ENCODE assay signal across 1 cellular context in genomic region chr2:111522231-111522768, GRCh38.
TF ChIP-seq lines count a peak whose summit lies in the region.

No MANE protein-coding gene starts in this region.

TF ChIP-seq in HepG2, 621 proteins besides CTCF, POLR2A, EP300 and RAD21 (continued from another document and continues in another):
- TF ChIP-seq ZNF18 (CRISPR knock-in tag; IDR thresholded peaks at IDR 0.05; ENCODE audit: insufficient replicate concordance) (no peak), ZNF615 (CRISPR knock-in tag; IDR thresholded peaks at IDR 0.05; ENCODE audit: borderline replicate concordance) (peak; percentile 83; the same call in 1 of the 2 replicates), ZNF720 (CRISPR knock-in tag; IDR thresholded peaks at IDR 0.05) (no peak), KDM2A (CRISPR knock-in tag; IDR thresholded peaks at IDR 0.05; ENCODE audit: borderline replicate concordance, low read depth) (no peak), POLR2G (IDR thresholded peaks at IDR 0.05; ENCODE audit: low read depth, low read length) (no peak), ZNF746 (CRISPR knock-in tag; IDR thresholded peaks at IDR 0.05) (no peak), MYC (CRISPR knock-in tag; IDR thresholded peaks at IDR 0.05; ENCODE audit: borderline replicate concordance) (no peak), ZFP36L2 (CRISPR knock-in tag; IDR thresholded peaks at IDR 0.05) (no peak), ZBTB34 (CRISPR knock-in tag; IDR thresholded peaks at IDR 0.05) (0 out of 2 replicates have a peak, but pooled peaks have one; percentile 21), RFX1 (IDR thresholded peaks at IDR 0.05) (no peak), HHEX (CRISPR knock-in tag; IDR thresholded peaks at IDR 0.05) (no peak), ZNF607 (CRISPR knock-in tag; IDR thresholded peaks at IDR 0.05; ENCODE audit: borderline replicate concordance) (no peak), ZNF7 (CRISPR knock-in tag; IDR thresholded peaks at IDR 0.05) (no peak), SKI (IDR thresholded peaks at IDR 0.05; ENCODE audit: partially characterized antibody) (peak; percentile 45), ZSCAN31 (CRISPR knock-in tag; IDR thresholded peaks at IDR 0.05; ENCODE audit: low read depth) (no peak), ATF7 (IDR thresholded peaks at IDR 0.05) (no peak), ATF7 (CRISPR knock-in tag; IDR thresholded peaks at IDR 0.05) (no peak), ZFP36L1 (CRISPR knock-in tag; IDR thresholded peaks at IDR 0.05) (no peak), SPEN (CRISPR knock-in tag; IDR thresholded peaks at IDR 0.05; ENCODE audit: low read depth) (no peak), XRCC5 (optimal IDR thresholded peaks at IDR 0.05; ENCODE audit: low read length) (no peak), NFIB (CRISPR knock-in tag; IDR thresholded peaks at IDR 0.05; ENCODE audit: borderline replicate concordance) (no peak), GATA4 (IDR thresholded peaks at IDR 0.05; ENCODE audit: borderline replicate concordance, low read depth) (no peak), MBD4 (IDR thresholded peaks at IDR 0.05; ENCODE audit: borderline replicate concordance, low read length) (no peak), HNRNPL (IDR thresholded peaks at IDR 0.05; ENCODE audit: low read depth, low read length) (no peak), ZNF598 (CRISPR knock-in tag; IDR thresholded peaks at IDR 0.05; ENCODE audit: borderline replicate concordance) (no peak), ZGPAT (CRISPR knock-in tag; IDR thresholded peaks at IDR 0.05) (peak; percentile 58; the same call in 1 of the 2 replicates), CCDC6 (CRISPR knock-in tag; IDR thresholded peaks at IDR 0.05) (no peak), ZNF235 (CRISPR knock-in tag; IDR thresholded peaks at IDR 0.05; ENCODE audit: borderline replicate concordance) (no peak), PRDM4 (CRISPR knock-in tag; IDR thresholded peaks at IDR 0.05; ENCODE audit: borderline replicate concordance) (no peak), HOXA7 (CRISPR knock-in tag; IDR thresholded peaks at IDR 0.05) (no peak), SSRP1 (CRISPR knock-in tag; IDR thresholded peaks at IDR 0.05) (no peak), MIER3 (CRISPR knock-in tag; IDR thresholded peaks at IDR 0.05; ENCODE audit: borderline replicate concordance) (peak; percentile 50; the same call in 1 of the 2 replicates), SMAD9 (CRISPR knock-in tag; IDR thresholded peaks at IDR 0.05) (no peak), ZNF251 (CRISPR knock-in tag; IDR thresholded peaks at IDR 0.05) (no peak), BHLHE40 (IDR thresholded peaks at IDR 0.05; ENCODE audit: low read length) (no peak), SYNCRIP (IDR thresholded peaks at IDR 0.05; ENCODE audit: insufficient read depth, low read depth, low read length) (no peak), USF2 (IDR thresholded peaks at IDR 0.05; ENCODE audit: low read depth, low read length) (no peak), USF2 (CRISPR knock-in tag; IDR thresholded peaks at IDR 0.05; ENCODE audit: borderline replicate concordance) (no peak), ZNF33B (CRISPR knock-in tag; IDR thresholded peaks at IDR 0.05) (no peak), NCOA5 (CRISPR knock-in tag; IDR thresholded peaks at IDR 0.05) (no peak), ZNF768 (CRISPR knock-in tag; IDR thresholded peaks at IDR 0.05) (no peak), SRY (CRISPR knock-in tag; IDR thresholded peaks at IDR 0.05) (no peak), ESRRA (CRISPR knock-in tag; IDR thresholded peaks at IDR 0.05; ENCODE audit: low read depth) (no peak), HNF4G (IDR thresholded peaks at IDR 0.05; ENCODE audit: borderline replicate concordance, low read depth, low read length) (0 out of 2 replicates have a peak, but pooled peaks have one; percentile 19), HNF4G (CRISPR knock-in tag; IDR thresholded peaks at IDR 0.05; ENCODE audit: borderline replicate concordance, low read depth) (no peak), ZNF552 (CRISPR knock-in tag; IDR thresholded peaks at IDR 0.05; ENCODE audit: borderline replicate concordance) (no peak), ZFP36 (IDR thresholded peaks at IDR 0.05; ENCODE audit: borderline replicate concordance, low read depth, low read length, partially characterized antibody) (no peak), HDAC1 (CRISPR knock-in tag; IDR thresholded peaks at IDR 0.05) (no peak; the same call in 1 of the 2 replicates)
- TF ChIP-seq, protein P1, sequence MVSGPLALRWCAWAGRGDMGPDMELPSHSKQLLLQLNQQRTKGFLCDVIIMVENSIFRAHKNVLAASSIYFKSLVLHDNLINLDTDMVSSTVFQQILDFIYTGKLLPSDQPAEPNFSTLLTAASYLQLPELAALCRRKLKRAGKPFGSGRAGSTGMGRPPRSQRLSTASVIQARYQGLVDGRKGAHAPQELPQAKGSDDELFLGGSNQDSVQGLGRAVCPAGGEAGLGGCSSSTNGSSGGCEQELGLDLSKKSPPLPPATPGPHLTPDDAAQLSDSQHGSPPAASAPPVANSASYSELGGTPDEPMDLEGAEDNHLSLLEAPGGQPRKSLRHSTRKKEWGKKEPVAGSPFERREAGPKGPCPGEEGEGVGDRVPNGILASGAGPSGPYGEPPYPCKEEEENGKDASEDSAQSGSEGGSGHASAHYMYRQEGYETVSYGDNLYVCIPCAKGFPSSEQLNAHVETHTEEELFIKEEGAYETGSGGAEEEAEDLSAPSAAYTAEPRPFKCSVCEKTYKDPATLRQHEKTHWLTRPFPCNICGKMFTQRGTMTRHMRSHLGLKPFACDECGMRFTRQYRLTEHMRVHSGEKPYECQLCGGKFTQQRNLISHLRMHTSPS (CRISPR knock-in tag; IDR thresholded peaks at IDR 0.05; ENCODE audit: low read depth): no peak
- TF ChIP-seq, protein P2, sequence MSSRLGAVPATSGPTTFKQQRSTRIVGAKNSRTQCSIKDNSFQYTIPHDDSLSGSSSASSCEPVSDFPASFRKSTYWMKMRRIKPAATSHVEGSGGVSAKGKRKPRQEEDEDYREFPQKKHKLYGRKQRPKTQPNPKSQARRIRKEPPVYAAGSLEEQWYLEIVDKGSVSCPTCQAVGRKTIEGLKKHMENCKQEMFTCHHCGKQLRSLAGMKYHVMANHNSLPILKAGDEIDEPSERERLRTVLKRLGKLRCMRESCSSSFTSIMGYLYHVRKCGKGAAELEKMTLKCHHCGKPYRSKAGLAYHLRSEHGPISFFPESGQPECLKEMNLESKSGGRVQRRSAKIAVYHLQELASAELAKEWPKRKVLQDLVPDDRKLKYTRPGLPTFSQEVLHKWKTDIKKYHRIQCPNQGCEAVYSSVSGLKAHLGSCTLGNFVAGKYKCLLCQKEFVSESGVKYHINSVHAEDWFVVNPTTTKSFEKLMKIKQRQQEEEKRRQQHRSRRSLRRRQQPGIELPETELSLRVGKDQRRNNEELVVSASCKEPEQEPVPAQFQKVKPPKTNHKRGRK (CRISPR knock-in tag; IDR thresholded peaks at IDR 0.05): no peak
- TF ChIP-seq, protein P3, sequence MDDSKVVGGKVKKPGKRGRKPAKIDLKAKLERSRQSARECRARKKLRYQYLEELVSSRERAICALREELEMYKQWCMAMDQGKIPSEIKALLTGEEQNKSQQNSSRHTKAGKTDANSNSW (CRISPR knock-in tag; IDR thresholded peaks at IDR 0.05; ENCODE audit: borderline replicate concordance): no peak
- TF ChIP-seq, protein P4, sequence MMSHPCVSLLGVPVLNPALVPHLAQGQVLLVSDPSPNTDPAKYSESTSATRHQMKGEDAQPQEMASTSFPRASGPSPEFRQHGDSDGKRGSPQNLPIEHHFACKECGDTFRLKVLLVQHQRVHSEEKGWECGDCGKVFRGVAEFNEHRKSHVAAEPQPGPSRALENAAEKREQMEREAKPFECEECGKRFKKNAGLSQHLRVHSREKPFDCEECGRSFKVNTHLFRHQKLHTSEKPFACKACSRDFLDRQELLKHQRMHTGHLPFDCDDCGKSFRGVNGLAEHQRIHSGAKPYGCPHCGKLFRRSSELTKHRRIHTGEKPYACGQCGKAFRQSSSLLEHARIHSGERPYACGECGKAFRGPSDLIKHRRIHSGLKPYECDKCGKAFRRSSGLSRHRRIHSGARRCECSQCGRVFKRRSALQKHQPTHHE (CRISPR knock-in tag; IDR thresholded peaks at IDR 0.05; ENCODE audit: borderline replicate concordance): no peak
- TF ChIP-seq, protein P5, sequence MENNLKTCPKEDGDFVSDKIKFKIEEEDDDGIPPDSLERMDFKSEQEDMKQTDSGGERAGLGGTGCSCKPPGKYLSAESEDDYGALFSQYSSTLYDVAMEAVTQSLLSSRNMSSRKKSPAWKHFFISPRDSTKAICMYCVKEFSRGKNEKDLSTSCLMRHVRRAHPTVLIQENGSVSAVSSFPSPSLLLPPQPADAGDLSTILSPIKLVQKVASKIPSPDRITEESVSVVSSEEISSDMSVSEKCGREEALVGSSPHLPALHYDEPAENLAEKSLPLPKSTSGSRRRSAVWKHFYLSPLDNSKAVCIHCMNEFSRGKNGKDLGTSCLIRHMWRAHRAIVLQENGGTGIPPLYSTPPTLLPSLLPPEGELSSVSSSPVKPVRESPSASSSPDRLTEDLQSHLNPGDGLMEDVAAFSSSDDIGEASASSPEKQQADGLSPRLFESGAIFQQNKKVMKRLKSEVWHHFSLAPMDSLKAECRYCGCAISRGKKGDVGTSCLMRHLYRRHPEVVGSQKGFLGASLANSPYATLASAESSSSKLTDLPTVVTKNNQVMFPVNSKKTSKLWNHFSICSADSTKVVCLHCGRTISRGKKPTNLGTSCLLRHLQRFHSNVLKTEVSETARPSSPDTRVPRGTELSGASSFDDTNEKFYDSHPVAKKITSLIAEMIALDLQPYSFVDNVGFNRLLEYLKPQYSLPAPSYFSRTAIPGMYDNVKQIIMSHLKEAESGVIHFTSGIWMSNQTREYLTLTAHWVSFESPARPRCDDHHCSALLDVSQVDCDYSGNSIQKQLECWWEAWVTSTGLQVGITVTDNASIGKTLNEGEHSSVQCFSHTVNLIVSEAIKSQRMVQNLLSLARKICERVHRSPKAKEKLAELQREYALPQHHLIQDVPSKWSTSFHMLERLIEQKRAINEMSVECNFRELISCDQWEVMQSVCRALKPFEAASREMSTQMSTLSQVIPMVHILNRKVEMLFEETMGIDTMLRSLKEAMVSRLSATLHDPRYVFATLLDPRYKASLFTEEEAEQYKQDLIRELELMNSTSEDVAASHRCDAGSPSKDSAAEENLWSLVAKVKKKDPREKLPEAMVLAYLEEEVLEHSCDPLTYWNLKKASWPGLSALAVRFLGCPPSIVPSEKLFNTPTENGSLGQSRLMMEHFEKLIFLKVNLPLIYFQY (CRISPR knock-in tag; IDR thresholded peaks at IDR 0.05; ENCODE audit: borderline replicate concordance): peak; percentile 100
